Comparison of ENCODE assay signal across 11 cellular contexts in the genomic region with DNA sequence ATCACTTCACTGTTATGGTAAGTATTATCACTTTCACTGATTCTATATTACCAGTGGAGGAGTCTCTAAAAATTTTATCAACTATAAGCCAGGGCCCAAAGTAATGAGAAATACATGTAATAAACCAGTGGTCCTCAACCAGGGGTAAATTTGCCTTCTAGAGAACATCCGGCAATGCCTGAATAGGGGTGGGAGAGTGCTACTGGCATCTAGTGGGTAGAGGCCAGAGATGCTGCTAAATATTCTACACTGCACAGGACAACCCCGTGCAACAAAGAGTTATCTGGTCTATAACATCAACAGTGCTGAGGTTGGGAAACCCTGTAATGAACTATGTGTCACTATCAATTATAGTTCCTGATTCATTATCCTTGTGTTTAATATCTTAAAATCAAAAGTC. TPM values are rescaled to one million over a fixed set of nuclear protein-coding genes. Genes with fewer than 3 reads are reported as not detected.
DNase-seq lines count a peak whose midpoint lies in the region; ATAC-seq and TF ChIP-seq lines count a peak whose summit lies in the region.
"Had no signal": no experiment of that assay in that cellular context is flagged by ENCODE, and none has a peak within 500 bp of the region (broad histone marks: within the 10 kb centered on the region; RNA-seq: fewer than 3 reads in every experiment).

No MANE protein-coding gene starts in this region.

- peaks cover 15 to 64% of the 10 kb centered on the region in 2 donors for H3K4me1 ChIP-seq in left lung

- H3K27me3 ChIP-seq in left lung = no peaks in the 10 kb centered on the region

- H3K4me1 Mint-ChIP-seq in HFFc6 (ENCODE audit: low read depth) (peaks cover 64% of the 10 kb centered on the region), neural crest cell (peaks cover 16% of the 10 kb centered on the region)
- H3K4me1 Mint-ChIP-seq in activated T-helper 17 cell treated with anti-CD3 and anti-CD28 coated beads, Interleukin-2, amount 50 U/mL, for 72 hours = peaks cover 64% of the 10 kb centered on the region

- H3K27ac Mint-ChIP-seq in HFFc6 = no peak overlapping the region
- H3K27ac Mint-ChIP-seq in activated T-helper 17 cell treated with anti-CD3 and anti-CD28 coated beads, Interleukin-2, amount 50 U/mL, for 72 hours = peak overlapping the region; percentile 79
- H3K27ac Mint-ChIP-seq in neural crest cell (ENCODE audit: unreplicated experiment) = no peak overlapping the region

- DNase-seq in NCI-H2081 (lab: John Stamatoyannopoulos, UW) (peak; percentile 7 to 29), NCI-H2081 treated with DMSO at 0.1 percent for 48 hours (lab: John Stamatoyannopoulos, UW) (no peak), HFFc6 (no peak), neural crest cell (ENCODE audit: low read depth, low spot score) (no peak), left lung (no peak), RWPE1 (ENCODE audit: low spot score) (no peak)
- DNase-seq: glutamatergic neuron; NCI-H1105; stimulated activated CD4-positive, alpha-beta T cell treated with anti-CD3 and anti-CD28 coated beads, Interleukin-4, amount 100 ng/mL, for 1 hour had no signal

- no peaks in the 10 kb centered on the region for H3K36me3 ChIP-seq in left lung

- H3K9me3 Mint-ChIP-seq in HFFc6 (no peaks in the 10 kb centered on the region), neural crest cell (no peaks in the 10 kb centered on the region)
- no peaks in the 10 kb centered on the region for H3K9me3 Mint-ChIP-seq in activated T-helper 17 cell treated with anti-CD3 and anti-CD28 coated beads, Interleukin-2, amount 50 U/mL, for 72 hours

- no peak overlapping the region for H3K4me3 Mint-ChIP-seq in HFFc6
- H3K4me3 Mint-ChIP-seq in activated T-helper 17 cell treated with anti-CD3 and anti-CD28 coated beads, Interleukin-2, amount 50 U/mL, for 72 hours = peak overlapping the region; percentile 81
- H3K4me3 Mint-ChIP-seq in neural crest cell = peak overlapping the region; percentile 48

- POLR2A ChIA-PET in RWPE1 (lab: Yijun Ruan, JAX; ENCODE audit: low non-redundant PET) = no interaction called here

- no peak for ATAC-seq in activated T-helper 17 cell treated with anti-CD3 and anti-CD28 coated beads, Interleukin-2, amount 50 U/mL, for 72 hours (replicated peaks)
- ATAC-seq in left lung (no peak), HG02642 (IDR thresholded peaks at IDR 0.05; ENCODE audit: poor library complexity, unreplicated experiment) (no peak)

- H3K36me3 Mint-ChIP-seq in HFFc6 (ENCODE audit: low read depth) = no peaks in the 10 kb centered on the region; the same call in 1 of the 2 replicates
- H3K36me3 Mint-ChIP-seq in activated T-helper 17 cell treated with anti-CD3 and anti-CD28 coated beads, Interleukin-2, amount 50 U/mL, for 72 hours (ENCODE audit: low read depth) = peaks cover 14% of the 10 kb centered on the region
- no peaks in the 10 kb centered on the region for H3K36me3 Mint-ChIP-seq in neural crest cell (ENCODE audit: low read depth)

- no peaks in the 10 kb centered on the region for H3K9me3 ChIP-seq in left lung

- CTCF ChIA-PET in RWPE1 (lab: Yijun Ruan, JAX) = no interaction called here

- intact Hi-C loops in left lung (cut with DNase I) = no loop called here

- no peaks in the 10 kb centered on the region; the same call in 1 of the 2 replicates for H3K27me3 Mint-ChIP-seq in HFFc6 (ENCODE audit: insufficient read depth)
- H3K27me3 Mint-ChIP-seq in activated T-helper 17 cell treated with anti-CD3 and anti-CD28 coated beads, Interleukin-2, amount 50 U/mL, for 72 hours = no peaks in the 10 kb centered on the region
- H3K27me3 Mint-ChIP-seq in neural crest cell (ENCODE audit: low read depth) = peaks cover 28% of the 10 kb centered on the region

- H3K4me3 ChIP-seq in left lung = no peak overlapping the region

- H3K27ac ChIP-seq in left lung = no peak overlapping the region
- H3K27ac ChIP-seq in RWPE1 = no peak overlapping the region

- TF ChIP-seq CTCF in HFFc6 (IDR thresholded peaks at IDR 0.05) (0 out of 2 replicates have a peak, but pooled peaks have one; percentile 18), neural crest cell (conservative IDR thresholded peaks at IDR 0.05) (no peak), left lung (IDR thresholded peaks at IDR 0.05) (no peak), RWPE1 (conservative IDR thresholded peaks at IDR 0.05; ENCODE audit: low read depth) (no peak)

RNA-seq across cellular contexts. Expression of a gene that starts 2.2 kb away (rescaled TPM):
- total RNA-seq in HFFc6 (2021; fragmentation: NEBNext Ultra II Directional; extraction: Animal tissue kit (Norgen Biotek cat#: 25700)) = 10 to 100 TPM; 10.0 to 16.5 (median 12.7) TPM
- total RNA-seq in activated T-helper 17 cell treated with anti-CD3 and anti-CD28 coated beads, Interleukin-2, amount 50 U/mL, for 72 hours = 10 to 100 TPM; 10.9 to 16.2 TPM
- total RNA-seq in neural crest cell (2.4 and 3.2 TPM in 2 replicates), left lung (10 to 100 TPM; 12.7 to 19.6 TPM)

RNA-seq across cellular contexts. Expression of a gene that starts 16.2 kb away (rescaled TPM):
- 10 to 100 TPM; 11.0 to 14.9 (median 13.5) TPM for total RNA-seq in HFFc6 (2021; fragmentation: NEBNext Ultra II Directional; extraction: Animal tissue kit (Norgen Biotek cat#: 25700))
- total RNA-seq in activated T-helper 17 cell treated with anti-CD3 and anti-CD28 coated beads, Interleukin-2, amount 50 U/mL, for 72 hours = 1 to 10 TPM; 2.8 to 3.8 TPM
- total RNA-seq in neural crest cell (17.4 and 18.9 TPM in 2 replicates), left lung (10 to 100 TPM; 10.8 to 11.3 TPM)

RNA-seq across cellular contexts. Expression of a gene that starts 53.9 kb away (rescaled TPM):
- total RNA-seq in HFFc6 (2021; fragmentation: NEBNext Ultra II Directional; extraction: Animal tissue kit (Norgen Biotek cat#: 25700)) = not detected
- not detected for total RNA-seq in activated T-helper 17 cell treated with anti-CD3 and anti-CD28 coated beads, Interleukin-2, amount 50 U/mL, for 72 hours
- 7.5 and 8.1 TPM in 2 replicates for total RNA-seq in neural crest cell
- total RNA-seq in left lung = under 1 TPM in 1 of 2 donors, not detected in 1; 0.12 TPM

Comparison
In these comparisons a context has a peak if more than half of its experiments do, and no peak if none do; other contexts are left out.
1. DNase-seq: peak in NCI-H2081 (2 of 2); none in NCI-H2081 treated with DMSO at 0.1 percent for 48 hours (single experiment), HFFc6 (single experiment), neural crest cell (single experiment), left lung (0 of 2) and RWPE1 (single experiment).